In genomic region chr2:72497761-72498160, GRCh38 we compare ENCODE assay signal across 14 cellular contexts.
"Had no signal": no experiment of that assay in that cellular context is flagged by ENCODE, and none has a peak within 500 bp of the region (broad histone marks: within the 10 kb centered on the region; RNA-seq: fewer than 3 reads in every experiment).

No MANE protein-coding gene starts in this region.

- H3K27ac ChIP-seq: left lung, VCaP had no signal

- FAIRE-seq: keratinocyte had no signal

- H3K36me3 ChIP-seq: left lung had no signal

- ATAC-seq: activated CD4-positive, alpha-beta T cell treated with anti-CD3 and anti-CD28 coated beads for 36 hours; activated T-cell treated with anti-CD3 and anti-CD28 coated beads, Interleukin-2, amount 50 U/mL, for 4 hours; left lung; stimulated activated memory B cell treated with anti-CD40 and anti-IgM and Interleukin-4, amounts not matched to agents 10 μg/mL and 1 μg/mL and 100 μg/mL, for 72 hours had no signal

- H3K27me3 ChIP-seq: left lung had no signal

- H3K9me3 ChIP-seq: left lung had no signal

- DNase-seq: activated CD4-positive, alpha-beta memory T cell treated with anti-CD3 and anti-CD28 coated beads, Interleukin-2, amount 10 ng/mL, durations not matched to agents 7 days and 5 days; activated CD4-positive, alpha-beta T cell treated with anti-CD3 and anti-CD28 coated beads for 36 hours; activated gamma-delta T cell; activated naive CD8-positive, alpha-beta T cell treated with anti-CD3 and anti-CD28 coated beads for 36 hours; activated T-cell treated with anti-CD3 and anti-CD28 coated beads, Interleukin-2, amount 50 U/mL, for 4 hours; anterior cingulate cortex; effector memory CD4-positive, alpha-beta T cell; left lung; nucleus accumbens; posterior cingulate gyrus; retina had no signal

- H3K4me3 ChIP-seq: left lung had no signal

- H3K4me1 ChIP-seq: left lung had no signal
